ENCODE assay signal across 25 cellular contexts in genomic region chr19:38778733-38779132, GRCh38. TPM values are rescaled to one million over a fixed set of nuclear protein-coding genes. Genes with fewer than 3 reads are reported as not detected.
DNase-seq lines count a peak whose midpoint lies in the region; ATAC-seq and TF ChIP-seq lines count a peak whose summit lies in the region.
"Had no signal": no experiment of that assay in that cellular context is flagged by ENCODE, and none has a peak within 500 bp of the region (broad histone marks: within the 10 kb centered on the region; RNA-seq: fewer than 3 reads in every experiment).

No MANE protein-coding gene starts in this region.

- H2BK20ac ChIP-seq in IMR-90 (ENCODE audit: low read depth, low read length) = no peak overlapping the region

- no peak for ATAC-seq in IMR-90 (ENCODE audit: low read depth)
- no peak for ATAC-seq in HG03432 (IDR thresholded peaks at IDR 0.05; ENCODE audit: unreplicated experiment)
- ATAC-seq: A549, Panc1 had no signal

- H2AK9ac ChIP-seq in IMR-90 (replicated peaks; ENCODE audit: low read depth, low read length, poor library complexity) = no peak overlapping the region

- no peak overlapping the region for H4K8ac ChIP-seq in IMR-90 (ENCODE audit: low read depth in 2 of 2, low read length in 2 of 2)

- no peak overlapping the region for H3K56ac ChIP-seq in IMR-90 (ENCODE audit: extremely low read depth, insufficient read depth, low read length)

- H3K27me3 ChIP-seq in IMR-90 (ENCODE audit: control insufficient read depth, insufficient read depth, low read length) (peaks cover 17% of the 10 kb centered on the region), testis (no peaks in the 10 kb centered on the region)

- no peak for TF ChIP-seq RAD21 in IMR-90 (IDR thresholded peaks at IDR 0.05; ENCODE audit: low read length)

- no peak overlapping the region for H3K9ac ChIP-seq in IMR-90 (ENCODE audit: low read depth, low read length)

- no peak overlapping the region for H3K14ac ChIP-seq in IMR-90 (replicated peaks; ENCODE audit: low read depth, low read length)

- dilution Hi-C loops in IMR-90 (cut with HindIII; ENCODE audit: low sequenced_read_pairs, unreplicated experiment) = no loop called here

- H3K9me3 ChIP-seq in IMR-90 (ENCODE audit: control insufficient read depth, insufficient read depth, low read length) (no peaks in the 10 kb centered on the region), testis (no peaks in the 10 kb centered on the region)
- H3K9me3 ChIP-seq: A549 had no signal

- no peak overlapping the region for H2BK15ac ChIP-seq in IMR-90 (ENCODE audit: low read depth, low read length)

- in situ Hi-C loops in IMR-90 (cut with MboI; ENCODE audit: low sequenced_read_pairs) = no loop called here

- H2BK120ac ChIP-seq in IMR-90 (ENCODE audit: low read depth, low read length) = no peak overlapping the region

- H3K4me3 ChIP-seq in IMR-90 (ENCODE audit: insufficient read depth, low read depth, low read length) (no peak overlapping the region), testis (no peak overlapping the region)
- H3K4me3 ChIP-seq: A549 had no signal

- no peak for TF ChIP-seq CTCF in IMR-90 (conservative IDR thresholded peaks at IDR 0.05; ENCODE audit: low read depth, low read length)
- TF ChIP-seq CTCF in testis (IDR thresholded peaks at IDR 0.05) = no peak

- H3K23ac ChIP-seq in IMR-90 (ENCODE audit: low read depth, low read length) = no peak overlapping the region

- H3K79me1 ChIP-seq in IMR-90 (ENCODE audit: low read depth in 1 of 2, low read length in 2 of 2) = no peaks in the 10 kb centered on the region

- H3K4me1 ChIP-seq in IMR-90 (ENCODE audit: control insufficient read depth, insufficient read depth, low read length) (no peaks in the 10 kb centered on the region), testis (peaks cover 6% of the 10 kb centered on the region)

- no peak overlapping the region for H2AK5ac ChIP-seq in IMR-90 (ENCODE audit: low read depth, low read length)

- BruUV-seq in IMR-90 (replicated peaks; lab: Mats Ljungman, UMichigan) = no TSS peak

- WGBS in IMR-90 (ENCODE audit: extremely low coverage in 2 of 2, insufficient read length in 1 of 2), 2 experiments = 0% methylated on average over 1 of the region's 7 CpGs; no CpG with 5 or more reads in 1 of the 2 experiments
- 24 to 42% methylated on average over 7 of the region's 7 CpGs for WGBS in testis, 2 donors

- H2BK5ac ChIP-seq in IMR-90 (ENCODE audit: low read depth, low read length, poor library complexity, severe bottlenecking) = no peak overlapping the region

- no peak overlapping the region for H3K18ac ChIP-seq in IMR-90 (ENCODE audit: low read depth, low read length)

- CTCF ChIA-PET in IMR-90 (lab: Yijun Ruan, JAX) = no interaction called here

- no peak overlapping the region for H3K4me2 ChIP-seq in IMR-90 (ENCODE audit: low read depth, low read length)
- H3K4me2 ChIP-seq: A549 had no signal

- H3K27ac ChIP-seq in IMR-90 (ENCODE audit: insufficient read depth, low read length) (no peak overlapping the region), testis (no peak overlapping the region)
- H3K27ac ChIP-seq: RWPE1 had no signal

- H4K20me1 ChIP-seq in IMR-90 (ENCODE audit: insufficient read depth, low read length) = no peaks in the 10 kb centered on the region

- TF ChIP-seq POLR2A in IMR-90 (IDR thresholded peaks at IDR 0.05; ENCODE audit: low read depth, low read length) (no peak), testis (IDR thresholded peaks at IDR 0.05) (no peak)

- H3K36me3 ChIP-seq in IMR-90 (ENCODE audit: control insufficient read depth, insufficient read depth, low read length) (no peaks in the 10 kb centered on the region), testis (ENCODE audit: low read depth, missing control alignments) (no peaks in the 10 kb centered on the region)

- H3K9me1 ChIP-seq in IMR-90 (ENCODE audit: insufficient read depth, low read length) = no peaks in the 10 kb centered on the region

- no peak overlapping the region for H3K4ac ChIP-seq in IMR-90 (ENCODE audit: low read depth, low read length)

- H4K5ac ChIP-seq in IMR-90 (ENCODE audit: low read depth, low read length) = no peak overlapping the region

- DNase-seq in IMR-90 (no peak), iPS-NIHi11 (ENCODE audit: low spot score) (peak; percentile 5), testis (peak; percentile 57), NCI-H146 (lab: John Stamatoyannopoulos, UW) (no peak)
- DNase-seq: C1 segment of cervical spinal cord; CD4-positive, alpha-beta memory T cell; COR-L47; DMS53; NCI-H1092; NCI-H1417 treated with DMSO at 0.1 percent for 48 hours; NCI-H187; NCI-H2081 treated with DMSO at 0.1 percent for 48 hours; NCI-H2171; NCI-H226; NCI-H510A; NCI-H69; SHP77 had no signal

- POLR2A ChIA-PET in IMR-90 (lab: Charles Lee; ENCODE audit: unreplicated experiment) = no interaction called here

- intact Hi-C loops in IMR-90 (cut with micrococcal nuclease) = no loop called here
- intact Hi-C loops in testis (cut with DNase I; ENCODE audit: low total_unique reads) = no loop called here

- peak overlapping the region; percentile 14 for H2AFZ ChIP-seq in IMR-90 (replicated peaks; ENCODE audit: low read length, poor library complexity)

- no peak overlapping the region for H4K91ac ChIP-seq in IMR-90 (ENCODE audit: insufficient read depth, low read depth, low read length)

TF ChIP-seq in IMR-90, 13 proteins besides CTCF, POLR2A, EP300 and RAD21:
- TF ChIP-seq NFE2L2 (IDR thresholded peaks at IDR 0.05; ENCODE audit: low read depth, low read length) (no peak), SMC3 (IDR thresholded peaks at IDR 0.05; ENCODE audit: low read depth, low read length) (no peak), MXI1 (IDR thresholded peaks at IDR 0.05; ENCODE audit: borderline replicate concordance, low read depth, low read length) (no peak), RFX5 (IDR thresholded peaks at IDR 0.05; ENCODE audit: low read depth, low read length) (no peak), MAZ (IDR thresholded peaks at IDR 0.05; ENCODE audit: borderline replicate concordance, low read depth, low read length) (no peak), BHLHE40 (IDR thresholded peaks at IDR 0.05; ENCODE audit: low read depth, low read length) (no peak), FOS (IDR thresholded peaks at IDR 0.05; ENCODE audit: low read depth, low read length) (no peak), MAFK (IDR thresholded peaks at IDR 0.05; ENCODE audit: low read depth, low read length) (no peak), USF2 (IDR thresholded peaks at IDR 0.05; ENCODE audit: low read depth, low read length) (no peak), ELK1 (IDR thresholded peaks at IDR 0.05; ENCODE audit: borderline replicate concordance, low read depth, low read length) (no peak), CEBPB (IDR thresholded peaks at IDR 0.05; ENCODE audit: low read depth, low read length) (no peak), RCOR1 (IDR thresholded peaks at IDR 0.05; ENCODE audit: insufficient replicate concordance, low read length) (no peak), CHD1 (IDR thresholded peaks at IDR 0.05; ENCODE audit: low read depth, low read length) (no peak)

RNA-seq across cellular contexts. Expression of gene LGALS7, which starts 5.4 kb away (rescaled TPM):
- not detected in 2 replicates for total RNA-seq in IMR-90 (2012; rRNA removed)
- not detected in 2 replicates for polyA plus RNA-seq in IMR-90 (2012; rRNA removed)
- not detected in 2 replicates for polyA plus RNA-seq in IMR-90 (2012; cell fraction: cytosol; rRNA removed)
- not detected in 2 replicates for polyA plus RNA-seq in IMR-90 (2012; cell fraction: nucleus; rRNA removed; ENCODE audit: low replicate concordance)
- not detected for total RNA-seq in testis
- 4.4 TPM for polyA plus RNA-seq in testis (ENCODE audit: insufficient read depth, low read depth, low replicate concordance)
- total RNA-seq: CD4-positive, alpha-beta memory T cell; Daoy; OCI-LY7; T-helper 1 cell treated with Interleukin-12 subunit alpha and Interleukin-12 subunit beta and Interleukin-4 antibody, amounts not matched to agents 30 ng/mL and 1 ng/mL, for 36 hours had no signal
- polyA plus RNA-seq: A549; CD4-positive, alpha-beta memory T cell; IgD-negative memory B cell had no signal

RNA-seq across cellular contexts. Expression of gene LGALS7B, which starts 10.3 kb away (rescaled TPM):
- total RNA-seq in IMR-90 (2012; rRNA removed) = not detected in 2 replicates
- not detected in 2 replicates for polyA plus RNA-seq in IMR-90 (2012; rRNA removed)
- polyA plus RNA-seq in IMR-90 (2012; cell fraction: cytosol; rRNA removed) = not detected in 2 replicates
- not detected in 2 replicates for polyA plus RNA-seq in IMR-90 (2012; cell fraction: nucleus; rRNA removed; ENCODE audit: low replicate concordance)
- total RNA-seq in testis = 1 to 10 TPM; 2.3 to 8.1 TPM
- polyA plus RNA-seq in testis (ENCODE audit: insufficient read depth, low read depth, low replicate concordance) = not detected
- total RNA-seq: CD4-positive, alpha-beta memory T cell; Daoy; OCI-LY7; T-helper 1 cell treated with Interleukin-12 subunit alpha and Interleukin-12 subunit beta and Interleukin-4 antibody, amounts not matched to agents 30 ng/mL and 1 ng/mL, for 36 hours had no signal
- polyA plus RNA-seq: CD4-positive, alpha-beta memory T cell; IgD-negative memory B cell had no signal

RNA-seq across cellular contexts. Expression of gene LGALS4, which starts 34.0 kb away (rescaled TPM):
- total RNA-seq in IMR-90 (2012; rRNA removed) = not detected in 2 replicates
- 0.10 and 0.29 TPM in 2 replicates for polyA plus RNA-seq in IMR-90 (2012; rRNA removed)
- not detected in 2 replicates for polyA plus RNA-seq in IMR-90 (2012; cell fraction: cytosol; rRNA removed)
- polyA plus RNA-seq in IMR-90 (2012; cell fraction: nucleus; rRNA removed; ENCODE audit: low replicate concordance) = 1.2 and 1.3 TPM in 2 replicates
- 1 to 10 TPM; 1.6 to 1.9 TPM for total RNA-seq in testis
- 1.6 TPM for polyA plus RNA-seq in testis (ENCODE audit: insufficient read depth, low read depth, low replicate concordance)
- total RNA-seq: Daoy had no signal
- polyA plus RNA-seq: CD4-positive, alpha-beta memory T cell; IgD-negative memory B cell had no signal

RNA-seq across cellular contexts. Expression of gene CAPN12, which starts 34.5 kb away (rescaled TPM):
- 0.18 TPM in 1 of 2 replicates, not detected in the other for total RNA-seq in IMR-90 (2012; rRNA removed)
- polyA plus RNA-seq in IMR-90 (2012; rRNA removed) = 0.97 and 0.99 TPM in 2 replicates
- 0.27 and 0.67 TPM in 2 replicates for polyA plus RNA-seq in IMR-90 (2012; cell fraction: cytosol; rRNA removed)
- polyA plus RNA-seq in IMR-90 (2012; cell fraction: nucleus; rRNA removed; ENCODE audit: low replicate concordance) = 8.4 and 12.7 TPM in 2 replicates
- total RNA-seq in testis = 1 to 10 TPM; 4.6 to 5.5 TPM
- 3.6 TPM for polyA plus RNA-seq in testis (ENCODE audit: insufficient read depth, low read depth, low replicate concordance)
- total RNA-seq: Daoy had no signal

RNA-seq across cellular contexts. Expression of gene ECH1, which starts 52.9 kb away (rescaled TPM):
- total RNA-seq in IMR-90 (2012; rRNA removed) (15.0 and 15.6 TPM in 2 replicates), testis (100 to 1,000 TPM; 176 to 193 TPM)
- polyA plus RNA-seq in IMR-90 (2012; rRNA removed) (62.1 and 62.3 TPM in 2 replicates), testis (ENCODE audit: insufficient read depth, low read depth, low replicate concordance) (217 TPM)
- 91.1 and 125 TPM in 2 replicates for polyA plus RNA-seq in IMR-90 (2012; cell fraction: cytosol; rRNA removed)
- polyA plus RNA-seq in IMR-90 (2012; cell fraction: nucleus; rRNA removed; ENCODE audit: low replicate concordance) = 56.4 and 61.3 TPM in 2 replicates

Comparison
In these comparisons a context has a peak if more than half of its experiments do, and no peak if none do; other contexts are left out.
1. DNase-seq: peak in iPS-NIHi11 (single experiment) and testis (single experiment); none in IMR-90 (single experiment) and NCI-H146 (single experiment).